In genomic region chr11:5689551-5689983, GRCh38 we compare ENCODE assay signal across 8 cellular contexts. TPM values are rescaled to one million over a fixed set of nuclear protein-coding genes. Genes with fewer than 3 reads are reported as not detected.
DNase-seq lines count a peak whose midpoint lies in the region; ATAC-seq and TF ChIP-seq lines count a peak whose summit lies in the region.

TSS of gene TRIM22 (plus strand) at chr11:5689790. CDS start at chr11:5696233, 6,443 bp downstream.

- peak within 1 kb of the TSS; percentile 80 for H3K4me3 ChIP-seq in OCI-LY1 (ENCODE audit: low read depth, low read length, poor library complexity, severe bottlenecking)
- H3K4me3 ChIP-seq in foreskin fibroblast (ENCODE audit: low read depth in 1 of 2, low read length in 2 of 2), result peak within 1 kb of the TSS; percentile 67
- H3K4me3 ChIP-seq in upper lobe of right lung, result peak within 1 kb of the TSS; percentile 70

- H3K9me3 ChIP-seq in OCI-LY1 (ENCODE audit: low read length) (no peaks in the 10 kb centered on the region), upper lobe of right lung (no peaks in the 10 kb centered on the region)

- peak within 1 kb of the TSS; percentile 80; the same call in 1 of the 2 replicates for H2AFZ ChIP-seq in OCI-LY1 (ENCODE audit: low read length)

- no peaks in the 10 kb centered on the region; the same call in 1 of the 2 replicates for H3K79me2 ChIP-seq in OCI-LY1 (ENCODE audit: insufficient read depth, low read length)

- TF ChIP-seq CTCF in GM13976 (IDR thresholded peaks at IDR 0.05; ENCODE audit: borderline replicate concordance, control extremely low read depth, extremely low read depth, insufficient read depth, missing control alignments) (no peak), OCI-LY1 (IDR thresholded peaks at IDR 0.05; ENCODE audit: low read length) (no peak), foreskin fibroblast (IDR thresholded peaks at IDR 0.05; ENCODE audit: low read depth, low read length) (no peak), upper lobe of right lung (IDR thresholded peaks at IDR 0.05) (no peak)

- H3K4me1 ChIP-seq in OCI-LY1 (ENCODE audit: insufficient read depth, low read length, severe bottlenecking), result peaks cover 42% of the 10 kb centered on the region
- H3K4me1 ChIP-seq in upper lobe of right lung, result peaks cover 15% of the 10 kb centered on the region

- no peaks in the 10 kb centered on the region for H3K27me3 ChIP-seq in OCI-LY1 (ENCODE audit: insufficient read depth, low read length)
- H3K27me3 ChIP-seq in upper lobe of right lung, result no peaks in the 10 kb centered on the region

- no peaks in the 10 kb centered on the region for H4K20me1 ChIP-seq in OCI-LY1 (ENCODE audit: insufficient read depth, low read length)

- H3K9me2 ChIP-seq in OCI-LY1 (ENCODE audit: low read depth, low read length), result no peaks in the 10 kb centered on the region

- peak within 1 kb of the TSS; percentile 93 for H3K27ac ChIP-seq in OCI-LY1 (ENCODE audit: low read depth, low read length, poor library complexity, severe bottlenecking)
- peak within 1 kb of the TSS; percentile 94 for H3K27ac ChIP-seq in upper lobe of right lung

- DNase-seq in GM13976 (ENCODE audit: low spot score) (peak; percentile 74), foreskin fibroblast (peak; percentile 18 to 61), non-pigmented ciliary epithelial cell (ENCODE audit: low read depth) (peak; percentile 44), upper lobe of right lung (peak; percentile 69), NCI-H345 treated with DMSO at 0.1 percent for 48 hours (lab: John Stamatoyannopoulos, UW; ENCODE audit: unreplicated experiment) (no peak)
- DNase-seq in activated effector memory CD4-positive, alpha-beta T cell treated with Interleukin-2 at 50 U/mL for 16 hours, result peak; percentile 40

- intact Hi-C loops in upper lobe of right lung (cut with DNase I), result no loop called here

- H3F3A ChIP-seq in OCI-LY1 (ENCODE audit: insufficient read depth, low read length), result no peaks in the 10 kb centered on the region

- ATAC-seq in HG02623 (IDR thresholded peaks at IDR 0.05; ENCODE audit: unreplicated experiment), result peak; percentile 73
- peak; percentile 88 for ATAC-seq in upper lobe of right lung

- in situ Hi-C loops in GM13976 (cut with MboI; ENCODE audit: low sequenced_read_pairs, unreplicated experiment), result no loop called here

- H3K36me3 ChIP-seq in OCI-LY1 (ENCODE audit: insufficient read depth, low read length) (no peaks in the 10 kb centered on the region), upper lobe of right lung (no peaks in the 10 kb centered on the region)

- H3K9ac ChIP-seq in OCI-LY1 (ENCODE audit: low read length), result peak within 1 kb of the TSS; percentile 89

- H3K4me2 ChIP-seq in OCI-LY1 (ENCODE audit: low read length), result peak within 1 kb of the TSS; percentile 82

RNA-seq across cellular contexts. Expression of gene TRIM22, which starts in this region (rescaled TPM):
- total RNA-seq in upper lobe of right lung, result 203 TPM
